15 cellular contexts compared by ENCODE assay signal in genomic region chr3:174035317-174035886, GRCh38.
DNase-seq lines count a peak whose midpoint lies in the region; ATAC-seq and TF ChIP-seq lines count a peak whose summit lies in the region.
"Had no signal": no experiment of that assay in that cellular context is flagged by ENCODE, and none has a peak within 500 bp of the region (broad histone marks: within the 10 kb centered on the region; RNA-seq: fewer than 3 reads in every experiment).

No MANE protein-coding gene starts in this region.

- no peak overlapping the region for H3K4me2 ChIP-seq in fibroblast of lung (ENCODE audit: extremely low read depth, insufficient read depth, low read length)

- H3K9me3 ChIP-seq in fibroblast of lung (ENCODE audit: control insufficient read depth, insufficient read depth, low read depth, low read length), result no peaks in the 10 kb centered on the region
- H3K9me3 ChIP-seq: esophagus squamous epithelium, right lobe of liver, upper lobe of left lung had no signal

- no peaks in the 10 kb centered on the region for H4K20me1 ChIP-seq in fibroblast of lung (ENCODE audit: control insufficient read depth, extremely low read depth, insufficient read depth, low read length)

- DNase-seq in DMS153 treated with DMSO at 0.1 percent for 48 hours (lab: John Stamatoyannopoulos, UW; ENCODE audit: unreplicated experiment) (peak; percentile 8), NCI-H345 treated with DMSO at 0.1 percent for 48 hours (lab: John Stamatoyannopoulos, UW; ENCODE audit: unreplicated experiment) (peak; percentile 47), fibroblast of lung (ENCODE audit: low read depth in 2 of 2) (peak; percentile 16 to 17), SIG-M5 (lab: John Stamatoyannopoulos, UW) (no peak), activated gamma-delta T cell (lab: John Stamatoyannopoulos, UW) (no peak), HK-2 (ENCODE audit: unreplicated experiment) (no peak)
- peak; percentile 4 for DNase-seq in Jurkat, Clone E6-1 (ENCODE audit: low read depth, low spot score)
- DNase-seq: activated CD8-positive, alpha-beta T cell treated with anti-CD3 and anti-CD28 coated beads, Interleukin-2, amount 10 ng/mL, durations not matched to agents 7 days and 5 days; esophagus squamous epithelium; right lobe of liver; stimulated activated CD4-positive, alpha-beta T cell treated with anti-CD3 and anti-CD28 coated beads, Interleukin-4, amount 100 ng/mL, for 24 hours; upper lobe of left lung had no signal

- H3K79me2 ChIP-seq in fibroblast of lung (ENCODE audit: control insufficient read depth, insufficient read depth, low read length), result no peaks in the 10 kb centered on the region

- ATAC-seq in GM21723 (IDR thresholded peaks at IDR 0.05; ENCODE audit: unreplicated experiment), result no peak
- ATAC-seq: activated CD8-positive, alpha-beta T cell treated with anti-CD3 and anti-CD28 coated beads, Interleukin-2, amount 10 ng/mL, durations not matched to agents 7 days and 5 days; natural killer cell treated with Interleukin-12 subunit alpha and Interleukin-12 subunit beta and Interleukin-15 and Interleukin-18, amount 100 ng/mL, for 72 hours; right lobe of liver had no signal

- no peaks in the 10 kb centered on the region for H3K36me3 ChIP-seq in fibroblast of lung (ENCODE audit: control insufficient read depth, insufficient read depth, low read length)
- H3K36me3 ChIP-seq: esophagus squamous epithelium, right lobe of liver, upper lobe of left lung had no signal

- TF ChIP-seq CTCF in fibroblast of lung (conservative IDR thresholded peaks at IDR 0.05 in 1 of 2, IDR thresholded peaks at IDR 0.05 in 1 of 2; ENCODE audit: low read depth in 1 of 2, low read length in 2 of 2), result no peak

- H3K27me3 ChIP-seq in fibroblast of lung (ENCODE audit: control insufficient read depth, insufficient read depth, low read length), result no peaks in the 10 kb centered on the region
- H3K27me3 ChIP-seq: esophagus squamous epithelium, right lobe of liver, upper lobe of left lung had no signal

- no peak overlapping the region for H3K9ac ChIP-seq in fibroblast of lung (ENCODE audit: insufficient read depth, low read length)

- H3K4me3 ChIP-seq in Jurkat, Clone E6-1 (ENCODE audit: low read length), result no peak overlapping the region
- no peak overlapping the region for H3K4me3 ChIP-seq in fibroblast of lung (replicated peaks in 1 of 4; ENCODE audit: control extremely low read depth in 1 of 4, insufficient read depth in 1 of 4, low read depth in 3 of 4, low read length in 4 of 4)
- H3K4me3 ChIP-seq: esophagus squamous epithelium, right lobe of liver, upper lobe of left lung had no signal

- H3K4me1 ChIP-seq in fibroblast of lung (ENCODE audit: control insufficient read depth, extremely low read depth, insufficient read depth, low read length), result no peaks in the 10 kb centered on the region
- H3K4me1 ChIP-seq: esophagus squamous epithelium, right lobe of liver, upper lobe of left lung had no signal

- H2AFZ ChIP-seq in fibroblast of lung (ENCODE audit: low read length), result no peak overlapping the region

- H3K27ac ChIP-seq in fibroblast of lung (ENCODE audit: insufficient read depth, low read length), result no peak overlapping the region
- H3K27ac ChIP-seq: esophagus squamous epithelium, right lobe of liver, upper lobe of left lung, VCaP had no signal

Comparison
In these comparisons a context has a peak if more than half of its experiments do, and no peak if none do; other contexts are left out.
1. DNase-seq: peak in DMS153 treated with DMSO at 0.1 percent for 48 hours (single experiment), Jurkat, Clone E6-1 (single experiment), NCI-H345 treated with DMSO at 0.1 percent for 48 hours (single experiment) and fibroblast of lung (2 of 2); none in SIG-M5 (single experiment), activated gamma-delta T cell (single experiment) and HK-2 (single experiment).